In the genomic region with DNA sequence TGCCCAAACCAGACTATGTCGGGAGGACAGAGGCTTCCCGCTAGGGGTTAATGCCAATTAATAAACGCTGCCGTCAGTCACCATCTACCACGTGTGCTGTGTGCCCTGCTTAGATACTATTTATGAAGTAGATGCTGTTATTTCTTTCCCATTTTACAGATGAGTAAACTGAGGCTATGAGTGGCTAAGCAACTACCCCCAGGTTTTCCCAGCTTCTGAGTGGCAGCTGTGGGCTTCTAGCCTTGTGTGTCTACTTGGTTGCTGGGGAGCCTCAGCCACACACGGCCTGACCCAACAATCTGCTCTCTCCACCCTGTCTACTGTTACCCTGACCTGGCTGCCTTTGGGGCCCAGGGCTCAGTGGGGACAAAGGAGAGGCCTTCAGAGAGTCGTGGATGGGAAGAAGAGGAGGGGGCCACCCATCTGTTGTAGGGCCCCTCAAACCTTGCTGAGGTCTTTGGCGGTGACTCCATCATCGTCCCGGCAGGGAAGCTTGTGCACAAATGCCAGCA, we compare ENCODE assay signal across 24 cellular contexts. TPM values are rescaled to one million over a fixed set of nuclear protein-coding genes. Genes with fewer than 3 reads are reported as not detected.
DNase-seq lines count a peak whose midpoint lies in the region; ATAC-seq and TF ChIP-seq lines count a peak whose summit lies in the region.
"Had no signal": no experiment of that assay in that cellular context is flagged by ENCODE, and none has a peak within 500 bp of the region (broad histone marks: within the 10 kb centered on the region; RNA-seq: fewer than 3 reads in every experiment).

No MANE protein-coding gene starts in this region.

- H3K4me3 Mint-ChIP-seq in activated CD4-positive, alpha-beta T cell treated with anti-CD3 and anti-CD28 coated beads, Interleukin-2, amount 10 ng/mL, durations not matched to agents 24 days and 14 days = no peak overlapping the region
- no peak overlapping the region for H3K4me3 Mint-ChIP-seq in activated CD4-positive, alpha-beta T cell treated with anti-CD3 and anti-CD28 coated beads for 36 hours
- H3K4me3 Mint-ChIP-seq in CD4-positive, alpha-beta T cell = no peak overlapping the region
- H3K4me3 Mint-ChIP-seq in neural crest cell = peak overlapping the region; percentile 49
- H3K4me3 Mint-ChIP-seq: HFFc6 had no signal

- no peak for DNase-seq in activated CD4-positive, alpha-beta T cell treated with anti-CD3 and anti-CD28 coated beads, Interleukin-2, amount 10 ng/mL, durations not matched to agents 24 days and 14 days
- DNase-seq in activated CD4-positive, alpha-beta T cell treated with anti-CD3 and anti-CD28 coated beads for 36 hours = no peak
- no peak for DNase-seq in CD4-positive, alpha-beta T cell
- DNase-seq in neural crest cell (ENCODE audit: low read depth, low spot score) (no peak), ACHN (no peak), foreskin melanocyte (no peak)
- DNase-seq: activated CD4-positive, alpha-beta T cell treated with anti-CD3 and anti-CD28 coated beads, Interleukin-2, amount 50 U/mL, for 48 hours; BE2C; colonic mucosa; glutamatergic neuron; HFFc6; left cardiac atrium; naive B cell; NCI-H2107; NCI-H524 treated with DMSO at 0.1 percent for 48 hours; stimulated activated CD4-positive, alpha-beta T cell treated with anti-CD3 and anti-CD28 coated beads, Interleukin-15, amount 100 ng/mL, for 24 hours; T-helper 17 cell; upper lobe of right lung had no signal

- peak overlapping the region; percentile 43 for H3K27ac Mint-ChIP-seq in activated CD4-positive, alpha-beta T cell treated with anti-CD3 and anti-CD28 coated beads, Interleukin-2, amount 10 ng/mL, durations not matched to agents 24 days and 14 days
- no peak overlapping the region for H3K27ac Mint-ChIP-seq in activated CD4-positive, alpha-beta T cell treated with anti-CD3 and anti-CD28 coated beads for 36 hours
- H3K27ac Mint-ChIP-seq in CD4-positive, alpha-beta T cell = peak overlapping the region; percentile 27
- no peak overlapping the region for H3K27ac Mint-ChIP-seq in neural crest cell (ENCODE audit: unreplicated experiment)
- H3K27ac Mint-ChIP-seq: HFFc6, T-helper 17 cell had no signal

- H3K4me1 Mint-ChIP-seq in activated CD4-positive, alpha-beta T cell treated with anti-CD3 and anti-CD28 coated beads, Interleukin-2, amount 10 ng/mL, durations not matched to agents 24 days and 14 days = peaks cover 28% of the 10 kb centered on the region
- H3K4me1 Mint-ChIP-seq in activated CD4-positive, alpha-beta T cell treated with anti-CD3 and anti-CD28 coated beads for 36 hours = peaks cover 38% of the 10 kb centered on the region
- H3K4me1 Mint-ChIP-seq in CD4-positive, alpha-beta T cell (ENCODE audit: low read depth) = peaks cover 48% of the 10 kb centered on the region
- H3K4me1 Mint-ChIP-seq in neural crest cell = peaks cover 29% of the 10 kb centered on the region

- H3K27ac ChIP-seq in CD4-positive, alpha-beta T cell (ENCODE audit: low read depth, low read length) = no peak overlapping the region
- peak overlapping the region; percentile 95 for H3K27ac ChIP-seq in angular gyrus (ENCODE audit: low read depth, low read length)
- H3K27ac ChIP-seq: body of pancreas, colonic mucosa, pancreas, Peyer's patch, upper lobe of right lung had no signal

- H3K27me3 Mint-ChIP-seq in activated CD4-positive, alpha-beta T cell treated with anti-CD3 and anti-CD28 coated beads, Interleukin-2, amount 10 ng/mL, durations not matched to agents 24 days and 14 days = no peaks in the 10 kb centered on the region
- no peaks in the 10 kb centered on the region for H3K27me3 Mint-ChIP-seq in activated CD4-positive, alpha-beta T cell treated with anti-CD3 and anti-CD28 coated beads for 36 hours
- H3K27me3 Mint-ChIP-seq in CD4-positive, alpha-beta T cell = no peaks in the 10 kb centered on the region
- no peaks in the 10 kb centered on the region for H3K27me3 Mint-ChIP-seq in neural crest cell (ENCODE audit: low read depth)
- H3K27me3 Mint-ChIP-seq: naive B cell, T-helper 17 cell had no signal

- no peaks in the 10 kb centered on the region for H3K9me3 Mint-ChIP-seq in activated CD4-positive, alpha-beta T cell treated with anti-CD3 and anti-CD28 coated beads, Interleukin-2, amount 10 ng/mL, durations not matched to agents 24 days and 14 days
- no peaks in the 10 kb centered on the region for H3K9me3 Mint-ChIP-seq in activated CD4-positive, alpha-beta T cell treated with anti-CD3 and anti-CD28 coated beads for 36 hours (ENCODE audit: low read depth)
- no peaks in the 10 kb centered on the region for H3K9me3 Mint-ChIP-seq in CD4-positive, alpha-beta T cell
- no peaks in the 10 kb centered on the region for H3K9me3 Mint-ChIP-seq in neural crest cell
- H3K9me3 Mint-ChIP-seq: HFFc6, naive B cell had no signal

- in situ Hi-C loops in ACHN (cut with HindIII; ENCODE audit: low pct_ligation_motif_present, low pct_unique_long_range_greater_than_20kb, low sequenced_read_pairs) = no loop called here

- no peak for ATAC-seq in activated CD4-positive, alpha-beta T cell treated with anti-CD3 and anti-CD28 coated beads for 36 hours
- no peak for ATAC-seq in CD4-positive, alpha-beta T cell (ENCODE audit: poor library complexity)
- ATAC-seq in HG03045 (IDR thresholded peaks at IDR 0.05; ENCODE audit: unreplicated experiment) = no peak
- ATAC-seq: body of pancreas, left cardiac atrium, pancreas, sciatic nerve, T-helper 17 cell, upper lobe of right lung had no signal

- intact Hi-C loops in activated CD4-positive, alpha-beta T cell treated with anti-CD3 and anti-CD28 coated beads, Interleukin-2, amount 10 ng/mL, durations not matched to agents 24 days and 14 days (cut with micrococcal nuclease) = loop anchor here (5.0 kb wide), 1 partner anchor 195 kb away; no protein-coding TSS in a partner anchor
- intact Hi-C loops in activated CD4-positive, alpha-beta T cell treated with anti-CD3 and anti-CD28 coated beads for 36 hours (cut with DNase I, micrococcal nuclease) = no loop called here
- intact Hi-C loops in CD4-positive, alpha-beta T cell (cut with DNase I, micrococcal nuclease) = loop anchor here in 1 of 2 experiments (5.0 to 10.0 kb wide), 4 partner anchors 350 to 838 kb away; a partner anchor contains a TSS

- POLR2A ChIA-PET in activated CD4-positive, alpha-beta T cell treated with anti-CD3 and anti-CD28 coated beads for 36 hours (lab: Charles Lee) = no interaction called here
- POLR2A ChIA-PET in CD4-positive, alpha-beta T cell (lab: Charles Lee) = interaction anchor here (1.0 to 3.0 kb wide), 4 partner anchors 9 to 35 kb away, joined by 3 to 14 read pairs (median 10); a partner anchor contains a TSS

- no peaks in the 10 kb centered on the region for H3K27me3 ChIP-seq in CD4-positive, alpha-beta T cell (ENCODE audit: control insufficient read depth, insufficient read depth, low read length)
- H3K27me3 ChIP-seq: BE2C, body of pancreas, colonic mucosa, pancreas, Peyer's patch, upper lobe of right lung had no signal

- no peak for TF ChIP-seq CTCF in CD4-positive, alpha-beta T cell (IDR thresholded peaks at IDR 0.05)
- no peak for TF ChIP-seq CTCF in neural crest cell (conservative IDR thresholded peaks at IDR 0.05)

- H3K9me3 ChIP-seq in CD4-positive, alpha-beta T cell (ENCODE audit: control insufficient read depth, low read length) = no peaks in the 10 kb centered on the region
- H3K9me3 ChIP-seq: BE2C, body of pancreas, colonic mucosa, pancreas, Peyer's patch, upper lobe of right lung had no signal

- CTCF ChIA-PET in activated CD4-positive, alpha-beta T cell treated with anti-CD3 and anti-CD28 coated beads for 36 hours (lab: Charles Lee) = interaction anchor here (0.8 to 6.0 kb wide), 7 partner anchors 9 to 57 kb away, joined by 3 to 37 read pairs (median 6); no protein-coding TSS in a partner anchor
- CTCF ChIA-PET in CD4-positive, alpha-beta T cell (lab: Charles Lee) = interaction anchor here (3.4 to 7.8 kb wide), 3 partner anchors 10 to 35 kb away, joined by 18 to 48 read pairs (median 34); a partner anchor contains a TSS

- H3K36me3 Mint-ChIP-seq in activated CD4-positive, alpha-beta T cell treated with anti-CD3 and anti-CD28 coated beads, Interleukin-2, amount 10 ng/mL, durations not matched to agents 24 days and 14 days (ENCODE audit: low read depth) = peaks cover 35% of the 10 kb centered on the region
- H3K36me3 Mint-ChIP-seq in activated CD4-positive, alpha-beta T cell treated with anti-CD3 and anti-CD28 coated beads for 36 hours (ENCODE audit: low read depth) = peaks cover 41% of the 10 kb centered on the region
- H3K36me3 Mint-ChIP-seq in CD4-positive, alpha-beta T cell (ENCODE audit: low read depth) = peaks cover 33% of the 10 kb centered on the region
- H3K36me3 Mint-ChIP-seq in neural crest cell (ENCODE audit: low read depth) = peaks cover 3% of the 10 kb centered on the region

RNA-seq across cellular contexts. Expression of a gene that starts 7.1 kb away (rescaled TPM):
- 91.3 and 91.4 TPM in 2 replicates for total RNA-seq in activated CD4-positive, alpha-beta T cell treated with anti-CD3 and anti-CD28 coated beads, Interleukin-2, amount 10 ng/mL, durations not matched to agents 24 days and 14 days
- 10 to 100 TPM; 60.5 to 74.1 TPM for total RNA-seq in activated CD4-positive, alpha-beta T cell treated with anti-CD3 and anti-CD28 coated beads for 36 hours
- 10 to 100 TPM; 35.8 to 36.7 TPM for total RNA-seq in CD4-positive, alpha-beta T cell
- total RNA-seq in neural crest cell = 89.3 and 96.5 TPM in 2 replicates

RNA-seq across cellular contexts. Expression of a gene that starts 10.6 kb away (rescaled TPM):
- total RNA-seq in activated CD4-positive, alpha-beta T cell treated with anti-CD3 and anti-CD28 coated beads, Interleukin-2, amount 10 ng/mL, durations not matched to agents 24 days and 14 days = 43.1 and 49.8 TPM in 2 replicates
- total RNA-seq in activated CD4-positive, alpha-beta T cell treated with anti-CD3 and anti-CD28 coated beads for 36 hours = 10 to 100 TPM; 17.3 to 20.2 TPM
- total RNA-seq in CD4-positive, alpha-beta T cell = 1 to 10 TPM; 2.1 to 3.0 TPM
- total RNA-seq in neural crest cell = 65.0 and 70.0 TPM in 2 replicates

RNA-seq across cellular contexts. Expression of a gene that starts 13.8 kb away (rescaled TPM):
- 69.7 and 77.9 TPM in 2 replicates for total RNA-seq in activated CD4-positive, alpha-beta T cell treated with anti-CD3 and anti-CD28 coated beads, Interleukin-2, amount 10 ng/mL, durations not matched to agents 24 days and 14 days
- 10 to 100 TPM; 37.7 to 41.5 TPM for total RNA-seq in activated CD4-positive, alpha-beta T cell treated with anti-CD3 and anti-CD28 coated beads for 36 hours
- 10 to 100 TPM; 45.8 to 47.7 TPM for total RNA-seq in CD4-positive, alpha-beta T cell
- 34.3 and 35.0 TPM in 2 replicates for total RNA-seq in neural crest cell

RNA-seq across cellular contexts. Expression of a gene that starts 15.5 kb away (rescaled TPM):
- 20.0 and 20.1 TPM in 2 replicates for total RNA-seq in activated CD4-positive, alpha-beta T cell treated with anti-CD3 and anti-CD28 coated beads, Interleukin-2, amount 10 ng/mL, durations not matched to agents 24 days and 14 days
- 1 to 10 TPM; 7.2 to 8.6 TPM for total RNA-seq in activated CD4-positive, alpha-beta T cell treated with anti-CD3 and anti-CD28 coated beads for 36 hours
- total RNA-seq in CD4-positive, alpha-beta T cell = 1 to 10 TPM; 4.1 to 4.9 TPM
- total RNA-seq in neural crest cell = 3.7 and 4.2 TPM in 2 replicates

RNA-seq across cellular contexts. Expression of a gene that starts 40.4 kb away (rescaled TPM):
- 5.6 and 6.4 TPM in 2 replicates for total RNA-seq in activated CD4-positive, alpha-beta T cell treated with anti-CD3 and anti-CD28 coated beads, Interleukin-2, amount 10 ng/mL, durations not matched to agents 24 days and 14 days
- 10 to 100 TPM; 13.9 to 14.2 TPM for total RNA-seq in activated CD4-positive, alpha-beta T cell treated with anti-CD3 and anti-CD28 coated beads for 36 hours
- total RNA-seq in CD4-positive, alpha-beta T cell = 1 to 10 TPM; 2.8 to 3.3 TPM
- total RNA-seq in neural crest cell = 2.7 and 3.1 TPM in 2 replicates

Comparison
In these comparisons a context has a peak if more than half of its experiments do, and no peak if none do; other contexts are left out.
1. H3K27ac Mint-ChIP-seq: peak in activated CD4-positive, alpha-beta T cell treated with anti-CD3 and anti-CD28 coated beads, Interleukin-2, amount 10 ng/mL, durations not matched to agents 24 days and 14 days (single experiment) and CD4-positive, alpha-beta T cell (single experiment); none in activated CD4-positive, alpha-beta T cell treated with anti-CD3 and anti-CD28 coated beads for 36 hours (single experiment) and neural crest cell (single experiment).
2. RNA of a gene that starts 10.6 kb away (total RNA-seq): 65.0 to 70.0 TPM in neural crest cell, 43.1 to 49.8 TPM in activated CD4-positive, alpha-beta T cell treated with anti-CD3 and anti-CD28 coated beads, Interleukin-2, amount 10 ng/mL, durations not matched to agents 24 days and 14 days and 17.3 to 20.2 TPM in activated CD4-positive, alpha-beta T cell treated with anti-CD3 and anti-CD28 coated beads for 36 hours; 2.1 to 3.0 TPM in CD4-positive, alpha-beta T cell; every median in the first group is over 4 times any median in the second.